18 cellular contexts compared by ENCODE assay signal in genomic region chr12:114762490-114763110, GRCh38.
A peak's percentile ranks its signal among the peaks of the same experiment; 100 is the strongest.
DNase-seq lines count a peak whose midpoint lies in the region; ATAC-seq and TF ChIP-seq lines count a peak whose summit lies in the region.
"Had no signal": no experiment of that assay in that cellular context is flagged by ENCODE, and none has a peak within 500 bp of the region (broad histone marks: within the 10 kb centered on the region; RNA-seq: fewer than 3 reads in every experiment).

No MANE protein-coding gene starts in this region.

- no peak for TF ChIP-seq EP300 in upper lobe of left lung (IDR thresholded peaks at IDR 0.05)

- TF ChIP-seq POLR2A in upper lobe of left lung (IDR thresholded peaks at IDR 0.05), result no peak

- H3K36me3 Mint-ChIP-seq in dendritic cell treated with granulocyte-macrophage colony-stimulating factor and Interleukin-4, amounts not matched to agents 40 ng/mL and 50 ng/mL, for 4 days (ENCODE audit: low read depth), result no peaks in the 10 kb centered on the region
- H3K36me3 Mint-ChIP-seq: naive thymus-derived CD8-positive, alpha-beta T cell had no signal

- H3K4me3 ChIP-seq in right atrium auricular region (no peak overlapping the region), left lung (no peak overlapping the region), upper lobe of left lung (no peak overlapping the region)
- H3K4me3 ChIP-seq: ascending aorta, stomach had no signal

- intact Hi-C loops in Right ventricle myocardium inferior (cut with DNase I), result loop anchor here (5.0 kb wide), 1 partner anchor 35 kb away; no protein-coding TSS in a partner anchor
- intact Hi-C loops in dendritic cell treated with granulocyte-macrophage colony-stimulating factor and Interleukin-4, amounts not matched to agents 40 ng/mL and 50 ng/mL, for 4 days (cut with micrococcal nuclease), result no loop called here
- intact Hi-C loops in left lung (cut with DNase I), result no loop called here

- H3K27me3 ChIP-seq in right atrium auricular region (no peaks in the 10 kb centered on the region), left lung (no peaks in the 10 kb centered on the region), upper lobe of left lung (no peaks in the 10 kb centered on the region)
- H3K27me3 ChIP-seq: ascending aorta, stomach had no signal

- H3K9me3 Mint-ChIP-seq in dendritic cell treated with granulocyte-macrophage colony-stimulating factor and Interleukin-4, amounts not matched to agents 40 ng/mL and 50 ng/mL, for 4 days, result no peaks in the 10 kb centered on the region

- no peak overlapping the region for H3K4me3 Mint-ChIP-seq in dendritic cell treated with granulocyte-macrophage colony-stimulating factor and Interleukin-4, amounts not matched to agents 40 ng/mL and 50 ng/mL, for 4 days
- H3K4me3 Mint-ChIP-seq: activated T-helper 17 cell treated with anti-CD3 and anti-CD28 coated beads, Interleukin-2, amount 50 U/mL, for 72 hours; naive thymus-derived CD8-positive, alpha-beta T cell had no signal

- H3K27ac ChIP-seq in right atrium auricular region, result no peak overlapping the region
- no peak overlapping the region for H3K27ac ChIP-seq in left lung
- peak overlapping the region in 3 of 4 donors; percentile 10 to 61 (median 10) for H3K27ac ChIP-seq in upper lobe of left lung
- H3K27ac ChIP-seq: ascending aorta had no signal

- ATAC-seq in Right ventricle myocardium inferior, result peak; percentile 77
- peak; percentile 54 for ATAC-seq in left lung
- no peak for ATAC-seq in upper lobe of left lung (ENCODE audit: low FRiP score in 2 of 2)
- no peak for ATAC-seq in HG02840 (IDR thresholded peaks at IDR 0.05; ENCODE audit: low FRiP score, unreplicated experiment)
- ATAC-seq: activated T-helper 17 cell treated with anti-CD3 and anti-CD28 coated beads, Interleukin-2, amount 50 U/mL, for 72 hours; naive thymus-derived CD8-positive, alpha-beta T cell had no signal

- no peaks in the 10 kb centered on the region for H3K9me3 ChIP-seq in right atrium auricular region
- no peaks in the 10 kb centered on the region for H3K9me3 ChIP-seq in left lung
- no peaks in the 10 kb centered on the region for H3K9me3 ChIP-seq in upper lobe of left lung
- H3K9me3 ChIP-seq: ascending aorta, stomach had no signal

- peaks cover 0 to 6% of the 10 kb centered on the region in 2 donors for H3K4me1 ChIP-seq in right atrium auricular region
- no peaks in the 10 kb centered on the region for H3K4me1 ChIP-seq in left lung
- H3K4me1 ChIP-seq in upper lobe of left lung, result peaks cover 0 to 7% (median 0%) of the 10 kb centered on the region in 4 donors
- H3K4me1 ChIP-seq: ascending aorta, stomach had no signal

- peak overlapping the region; percentile 60 for H3K27ac Mint-ChIP-seq in dendritic cell treated with granulocyte-macrophage colony-stimulating factor and Interleukin-4, amounts not matched to agents 40 ng/mL and 50 ng/mL, for 4 days
- H3K27ac Mint-ChIP-seq: activated T-helper 17 cell treated with anti-CD3 and anti-CD28 coated beads, Interleukin-2, amount 50 U/mL, for 72 hours; naive thymus-derived CD8-positive, alpha-beta T cell had no signal

- no peak for TF ChIP-seq CTCF in right atrium auricular region (IDR thresholded peaks at IDR 0.05)
- no peak for TF ChIP-seq CTCF in left lung (IDR thresholded peaks at IDR 0.05)
- no peak for TF ChIP-seq CTCF in upper lobe of left lung (IDR thresholded peaks at IDR 0.05)

- 40 to 41% methylated on average over 21 to 22 of the region's 22 CpGs for WGBS in upper lobe of left lung, 2 donors

- H3K27me3 Mint-ChIP-seq in dendritic cell treated with granulocyte-macrophage colony-stimulating factor and Interleukin-4, amounts not matched to agents 40 ng/mL and 50 ng/mL, for 4 days, result peaks cover 2% of the 10 kb centered on the region

- H3K4me1 Mint-ChIP-seq in dendritic cell treated with granulocyte-macrophage colony-stimulating factor and Interleukin-4, amounts not matched to agents 40 ng/mL and 50 ng/mL, for 4 days (ENCODE audit: low read depth), result peaks cover 10% of the 10 kb centered on the region
- H3K4me1 Mint-ChIP-seq: activated T-helper 17 cell treated with anti-CD3 and anti-CD28 coated beads, Interleukin-2, amount 50 U/mL, for 72 hours; naive thymus-derived CD8-positive, alpha-beta T cell had no signal

- H3K36me3 ChIP-seq in right atrium auricular region, result no peaks in the 10 kb centered on the region
- no peaks in the 10 kb centered on the region for H3K36me3 ChIP-seq in left lung
- H3K36me3 ChIP-seq in upper lobe of left lung, result no peaks in the 10 kb centered on the region
- H3K36me3 ChIP-seq: ascending aorta, stomach had no signal

- DNase-seq in Right ventricle myocardium inferior (ENCODE audit: missing footprints), result no peak
- DNase-seq in right atrium auricular region (ENCODE audit: low spot score), result no peak
- DNase-seq in left lung, result no peak
- DNase-seq in upper lobe of left lung, result peak; percentile 21 to 59
- no peak for DNase-seq in retina
- DNase-seq in T1000 (lab: John Stamatoyannopoulos, UW), result no peak
- DNase-seq: activated CD4-positive, alpha-beta T cell treated with anti-CD3 and anti-CD28 coated beads, Interleukin-2, amount 50 U/mL, for 4 hours; Calu3; effector CD8-positive, alpha-beta T cell; Kasumi-1; kidney; naive thymus-derived CD8-positive, alpha-beta T cell; NCI-H1930; stomach had no signal

Comparison
In these comparisons a context has a peak if more than half of its experiments do, and no peak if none do; other contexts are left out.
1. ATAC-seq: peak in Right ventricle myocardium inferior (single experiment) and left lung (single experiment); none in upper lobe of left lung (0 of 2) and HG02840 (single experiment).
2. DNase-seq: peak in upper lobe of left lung (2 of 2); none in Right ventricle myocardium inferior (single experiment), right atrium auricular region (single experiment), left lung (0 of 2), retina (single experiment) and T1000 (single experiment).
3. H3K27ac ChIP-seq: peak in upper lobe of left lung (3 of 4); none in right atrium auricular region (0 of 2) and left lung (0 of 2).